Comparison of ENCODE assay signal across 8 cellular contexts in genomic region chr11:859394-860131, GRCh38. TPM values are rescaled to one million over a fixed set of nuclear protein-coding genes. Genes with fewer than 3 reads are reported as not detected.
A peak's percentile ranks its signal among the peaks of the same experiment; 100 is the strongest.
DNase-seq lines count a peak whose midpoint lies in the region; ATAC-seq, FAIRE-seq and TF ChIP-seq lines count a peak whose summit lies in the region.

No MANE protein-coding gene starts in this region.

- DNase-seq in H54 (ENCODE audit: insufficient read length, low spot score), result peak; percentile 71
- DNase-seq in NCI-H82 treated with DMSO at 0.1 percent for 48 hours (lab: John Stamatoyannopoulos, UW; ENCODE audit: unreplicated experiment), result peak; percentile 24
- peak; percentile 87 to 95 (median 93) for DNase-seq in ovary
- no peak for DNase-seq in activated T-helper 2 cell treated with anti-CD3 and anti-CD28 coated beads, Interferon-gamma antibody, Interleukin-2, Interleukin-4, amounts not matched to agents 10 μg/mL and 5 μg/mL and 100 μg/mL, durations not matched to agents 14 hours and 24 hours and 36 hours (ENCODE audit: low spot score)
- no peak for DNase-seq in islet precursor cell
- no peak for DNase-seq in activated naive CD4-positive, alpha-beta T cell treated with anti-CD3 and anti-CD28 coated beads for 36 hours

- no peak for TF ChIP-seq EP300 in ovary (IDR thresholded peaks at IDR 0.05)

- H3K36me3 ChIP-seq in ovary, result no peaks in the 10 kb centered on the region

- no peaks in the 10 kb centered on the region for H3K27me3 ChIP-seq in ovary

- no peak overlapping the region for H3K4me3 Mint-ChIP-seq in activated T-helper 2 cell treated with anti-CD3 and anti-CD28 coated beads, Interferon-gamma antibody, Interleukin-2, Interleukin-4, amounts not matched to agents 10 μg/mL and 5 μg/mL and 100 μg/mL, durations not matched to agents 14 hours and 24 hours and 36 hours (ENCODE audit: low read depth)
- no peak overlapping the region for H3K4me3 Mint-ChIP-seq in activated naive CD4-positive, alpha-beta T cell treated with anti-CD3 and anti-CD28 coated beads for 36 hours

- no peaks in the 10 kb centered on the region for H3K9me3 ChIP-seq in ovary

- CTCF ChIA-PET in activated naive CD4-positive, alpha-beta T cell treated with anti-CD3 and anti-CD28 coated beads for 36 hours (lab: Charles Lee), result no interaction called here

- intact Hi-C loops in ovary (cut with DNase I), result loop anchor here in 2 of 4 donors (5.0 to 10.0 kb wide), 3 partner anchors 145 to 195 kb away; no protein-coding TSS in a partner anchor
- intact Hi-C loops in activated T-helper 2 cell treated with anti-CD3 and anti-CD28 coated beads, Interferon-gamma antibody, Interleukin-2, Interleukin-4, amounts not matched to agents 10 μg/mL and 5 μg/mL and 100 μg/mL, durations not matched to agents 14 hours and 24 hours and 36 hours (cut with micrococcal nuclease), result no loop called here
- intact Hi-C loops in activated naive CD4-positive, alpha-beta T cell treated with anti-CD3 and anti-CD28 coated beads for 36 hours (cut with micrococcal nuclease), result no loop called here

- H3K27ac ChIP-seq in ovary, result peak overlapping the region; percentile 35 to 44

- no peak overlapping the region for H3K4me3 ChIP-seq in ovary

- ATAC-seq in esophagus mucosa (peak; percentile 70), GM18870 (IDR thresholded peaks at IDR 0.05; ENCODE audit: unreplicated experiment) (no peak)

- no peak overlapping the region for H3K27ac Mint-ChIP-seq in activated T-helper 2 cell treated with anti-CD3 and anti-CD28 coated beads, Interferon-gamma antibody, Interleukin-2, Interleukin-4, amounts not matched to agents 10 μg/mL and 5 μg/mL and 100 μg/mL, durations not matched to agents 14 hours and 24 hours and 36 hours
- no peak overlapping the region for H3K27ac Mint-ChIP-seq in activated naive CD4-positive, alpha-beta T cell treated with anti-CD3 and anti-CD28 coated beads for 36 hours

- WGBS in ovary, 3 donors, result 6 to 17% (median 8%) methylated on average over 16 to 31 of the region's 31 CpGs

- H3K4me1 Mint-ChIP-seq in activated T-helper 2 cell treated with anti-CD3 and anti-CD28 coated beads, Interferon-gamma antibody, Interleukin-2, Interleukin-4, amounts not matched to agents 10 μg/mL and 5 μg/mL and 100 μg/mL, durations not matched to agents 14 hours and 24 hours and 36 hours (ENCODE audit: low read depth), result no peaks in the 10 kb centered on the region
- H3K4me1 Mint-ChIP-seq in activated naive CD4-positive, alpha-beta T cell treated with anti-CD3 and anti-CD28 coated beads for 36 hours (ENCODE audit: low read depth), result no peaks in the 10 kb centered on the region

- H3K9me3 Mint-ChIP-seq in activated T-helper 2 cell treated with anti-CD3 and anti-CD28 coated beads, Interferon-gamma antibody, Interleukin-2, Interleukin-4, amounts not matched to agents 10 μg/mL and 5 μg/mL and 100 μg/mL, durations not matched to agents 14 hours and 24 hours and 36 hours, result no peaks in the 10 kb centered on the region
- H3K9me3 Mint-ChIP-seq in activated naive CD4-positive, alpha-beta T cell treated with anti-CD3 and anti-CD28 coated beads for 36 hours, result no peaks in the 10 kb centered on the region

- H3K36me3 Mint-ChIP-seq in activated T-helper 2 cell treated with anti-CD3 and anti-CD28 coated beads, Interferon-gamma antibody, Interleukin-2, Interleukin-4, amounts not matched to agents 10 μg/mL and 5 μg/mL and 100 μg/mL, durations not matched to agents 14 hours and 24 hours and 36 hours (ENCODE audit: low read depth), result no peaks in the 10 kb centered on the region
- no peaks in the 10 kb centered on the region for H3K36me3 Mint-ChIP-seq in activated naive CD4-positive, alpha-beta T cell treated with anti-CD3 and anti-CD28 coated beads for 36 hours (ENCODE audit: low read depth)

- H3K27me3 Mint-ChIP-seq in activated T-helper 2 cell treated with anti-CD3 and anti-CD28 coated beads, Interferon-gamma antibody, Interleukin-2, Interleukin-4, amounts not matched to agents 10 μg/mL and 5 μg/mL and 100 μg/mL, durations not matched to agents 14 hours and 24 hours and 36 hours (ENCODE audit: low read depth), result no peaks in the 10 kb centered on the region
- H3K27me3 Mint-ChIP-seq in activated naive CD4-positive, alpha-beta T cell treated with anti-CD3 and anti-CD28 coated beads for 36 hours (ENCODE audit: low read depth), result no peaks in the 10 kb centered on the region

- TF ChIP-seq CTCF in ovary (IDR thresholded peaks at IDR 0.05), result no peak

- peaks cover 12% of the 10 kb centered on the region for H3K4me1 ChIP-seq in ovary (ENCODE audit: insufficient read depth)

- FAIRE-seq in H54 (lab: Jason Lieb, UNC), result no peak

- TF ChIP-seq POLR2A in H54 (IDR thresholded peaks at IDR 0.05; ENCODE audit: low read depth, low read length) (no peak), ovary (IDR thresholded peaks at IDR 0.05) (no peak)

RNA-seq across cellular contexts. Expression of gene TSPAN4, which starts 16.9 kb away (rescaled TPM):
- total RNA-seq in esophagus mucosa, result 8.4 TPM
- total RNA-seq in ovary, result 100 to 1,000 TPM in 1 of 7 donors, 10 to 100 TPM in 6; 66.6 to 109 (median 89.7) TPM
- 100 to 1,000 TPM in 1 of 2 donors, 1 to 10 TPM in 1; 6.4 to 124 TPM for polyA plus RNA-seq in ovary
- 15.8 and 16.9 TPM in 2 replicates for total RNA-seq in activated T-helper 2 cell treated with anti-CD3 and anti-CD28 coated beads, Interferon-gamma antibody, Interleukin-2, Interleukin-4, amounts not matched to agents 10 μg/mL and 5 μg/mL and 100 μg/mL, durations not matched to agents 14 hours and 24 hours and 36 hours
- total RNA-seq in activated naive CD4-positive, alpha-beta T cell treated with anti-CD3 and anti-CD28 coated beads for 36 hours, result 1 to 10 TPM; 5.0 to 6.3 TPM

RNA-seq across cellular contexts. Expression of gene POLR2L, which starts 17.2 kb away (rescaled TPM):
- total RNA-seq in esophagus mucosa (177 TPM), ovary (10 to 100 TPM; 26.8 to 89.3 (median 62.7) TPM)
- 10 to 100 TPM in 1 of 2 donors, 1 to 10 TPM in 1; 4.9 to 67.3 TPM for polyA plus RNA-seq in ovary
- total RNA-seq in activated T-helper 2 cell treated with anti-CD3 and anti-CD28 coated beads, Interferon-gamma antibody, Interleukin-2, Interleukin-4, amounts not matched to agents 10 μg/mL and 5 μg/mL and 100 μg/mL, durations not matched to agents 14 hours and 24 hours and 36 hours, result 101 and 111 TPM in 2 replicates
- total RNA-seq in activated naive CD4-positive, alpha-beta T cell treated with anti-CD3 and anti-CD28 coated beads for 36 hours, result 10 to 100 TPM; 68.1 to 68.2 TPM

RNA-seq across cellular contexts. Expression of gene CD151, which starts 26.8 kb away (rescaled TPM):
- total RNA-seq in esophagus mucosa (109 TPM), ovary (100 to 1,000 TPM in 6 of 7 donors, 10 to 100 TPM in 1; 32.9 to 243 (median 176) TPM)
- polyA plus RNA-seq in ovary, result 100 to 1,000 TPM in 1 of 2 donors, 10 to 100 TPM in 1; 46.3 to 168 TPM
- 95.7 and 106 TPM in 2 replicates for total RNA-seq in activated T-helper 2 cell treated with anti-CD3 and anti-CD28 coated beads, Interferon-gamma antibody, Interleukin-2, Interleukin-4, amounts not matched to agents 10 μg/mL and 5 μg/mL and 100 μg/mL, durations not matched to agents 14 hours and 24 hours and 36 hours
- total RNA-seq in activated naive CD4-positive, alpha-beta T cell treated with anti-CD3 and anti-CD28 coated beads for 36 hours, result 10 to 100 TPM; 16.3 to 18.1 TPM

RNA-seq across cellular contexts. Expression of gene CRACR2B, which starts 31.8 kb away (rescaled TPM):
- total RNA-seq in esophagus mucosa, result 3.3 TPM
- 1 to 10 TPM; 1.2 to 6.5 (median 3.9) TPM for total RNA-seq in ovary
- 1 to 10 TPM in 1 of 2 donors, under 1 TPM in 1; 0.18 to 5.0 TPM for polyA plus RNA-seq in ovary
- total RNA-seq in activated T-helper 2 cell treated with anti-CD3 and anti-CD28 coated beads, Interferon-gamma antibody, Interleukin-2, Interleukin-4, amounts not matched to agents 10 μg/mL and 5 μg/mL and 100 μg/mL, durations not matched to agents 14 hours and 24 hours and 36 hours, result 4.9 and 5.1 TPM in 2 replicates
- under 1 TPM; 0.32 to 0.41 TPM for total RNA-seq in activated naive CD4-positive, alpha-beta T cell treated with anti-CD3 and anti-CD28 coated beads for 36 hours

RNA-seq across cellular contexts. Expression of gene PNPLA2, which starts 40.8 kb away (rescaled TPM):
- total RNA-seq in esophagus mucosa (24.5 TPM), ovary (10 to 100 TPM; 33.0 to 98.2 (median 83.0) TPM)
- 10 to 100 TPM; 12.9 to 91.5 TPM for polyA plus RNA-seq in ovary
- 56.1 and 59.8 TPM in 2 replicates for total RNA-seq in activated T-helper 2 cell treated with anti-CD3 and anti-CD28 coated beads, Interferon-gamma antibody, Interleukin-2, Interleukin-4, amounts not matched to agents 10 μg/mL and 5 μg/mL and 100 μg/mL, durations not matched to agents 14 hours and 24 hours and 36 hours
- 10 to 100 TPM; 15.5 to 22.6 TPM for total RNA-seq in activated naive CD4-positive, alpha-beta T cell treated with anti-CD3 and anti-CD28 coated beads for 36 hours

Comparison
In these comparisons a context has a peak if more than half of its experiments do, and no peak if none do; other contexts are left out.
1. DNase-seq: peak in H54 (single experiment), NCI-H82 treated with DMSO at 0.1 percent for 48 hours (single experiment) and ovary (5 of 5); none in activated T-helper 2 cell treated with anti-CD3 and anti-CD28 coated beads, Interferon-gamma antibody, Interleukin-2, Interleukin-4, amounts not matched to agents 10 μg/mL and 5 μg/mL and 100 μg/mL, durations not matched to agents 14 hours and 24 hours and 36 hours (single experiment), islet precursor cell (single experiment) and activated naive CD4-positive, alpha-beta T cell treated with anti-CD3 and anti-CD28 coated beads for 36 hours (single experiment).